In the genomic region with DNA sequence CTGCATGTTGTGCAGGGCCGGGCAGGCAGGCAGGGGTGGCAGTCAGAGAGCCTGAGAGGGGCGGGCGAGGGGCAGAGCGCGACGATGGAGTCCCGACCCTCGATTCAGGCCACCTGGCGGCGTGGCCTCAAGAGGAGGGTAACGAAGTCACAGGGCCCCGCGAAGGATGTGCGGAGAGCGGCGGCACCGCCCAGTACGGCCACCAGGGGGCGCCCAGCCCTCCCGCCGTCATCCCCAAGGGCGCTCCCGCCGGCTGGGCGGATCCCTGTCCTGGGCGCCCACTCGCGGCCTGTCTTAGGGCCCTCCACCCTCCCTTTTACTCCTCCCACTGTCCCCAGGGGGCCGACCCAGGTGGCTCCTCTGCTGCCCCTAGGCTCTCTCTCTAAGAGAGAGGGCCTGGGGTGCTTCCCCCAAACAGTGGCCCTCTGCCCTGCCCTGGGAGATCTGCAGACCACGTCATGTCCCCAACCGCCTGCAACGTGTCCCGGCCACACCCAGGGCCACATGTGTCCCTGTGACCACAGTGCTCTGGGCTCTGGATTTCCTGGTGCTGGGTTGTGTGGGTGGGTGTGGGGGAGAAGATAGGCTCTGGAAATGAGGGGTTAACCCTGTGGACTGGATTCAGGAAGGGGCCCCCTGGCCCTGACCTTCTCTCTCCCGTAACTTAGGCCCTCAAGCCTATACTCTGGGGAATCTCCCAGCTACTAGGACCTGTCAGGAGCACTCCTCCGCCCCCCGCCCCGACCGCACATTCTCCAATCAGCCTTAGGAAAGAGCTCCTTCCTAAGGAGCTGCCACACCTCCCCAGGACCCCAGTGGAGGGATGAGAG, we compare ENCODE assay signal across 9 cellular contexts. TPM values are rescaled to one million over a fixed set of nuclear protein-coding genes. Genes with fewer than 3 reads are reported as not detected.
DNase-seq lines count a peak whose midpoint lies in the region; ATAC-seq and TF ChIP-seq lines count a peak whose summit lies in the region.
"Had no signal": no experiment of that assay in that cellular context is flagged by ENCODE, and none has a peak within 500 bp of the region (broad histone marks: within the 10 kb centered on the region; RNA-seq: fewer than 3 reads in every experiment).

No MANE protein-coding gene starts in this region.

- H3K4me3 ChIP-seq in OCI-LY1 (ENCODE audit: low read depth, low read length, poor library complexity, severe bottlenecking): peak overlapping the region; percentile 44
- H3K4me3 ChIP-seq: SK-N-MC had no signal

- ATAC-seq in GM19328 (IDR thresholded peaks at IDR 0.05; ENCODE audit: unreplicated experiment): peak; percentile 77
- peak; percentile 47 for ATAC-seq in HG03469 (IDR thresholded peaks at IDR 0.05; ENCODE audit: unreplicated experiment)
- ATAC-seq in esophagus mucosa: peak; percentile 93
- peak; percentile 90 to 91 for ATAC-seq in naive thymus-derived CD8-positive, alpha-beta T cell
- peak; percentile 92 for ATAC-seq in stimulated activated effector memory CD8-positive, alpha-beta T cell treated with anti-CD3 and anti-CD28 coated beads, Interleukin-12 subunit alpha, Interleukin-12 subunit beta, amount 100 ng/mL, for 72 hours

- no peaks in the 10 kb centered on the region for H3K9me3 ChIP-seq in OCI-LY1 (ENCODE audit: low read length)

- H3K9me2 ChIP-seq in OCI-LY1 (ENCODE audit: low read depth, low read length): no peaks in the 10 kb centered on the region

- H3K36me3 ChIP-seq in OCI-LY1 (ENCODE audit: insufficient read depth, low read length): no peaks in the 10 kb centered on the region

- peaks cover 0 to 4% (median 0%) of the 10 kb centered on the region in 9 donors for H3K9me3 Mint-ChIP-seq in naive thymus-derived CD8-positive, alpha-beta T cell
- no peaks in the 10 kb centered on the region for H3K9me3 Mint-ChIP-seq in stimulated activated effector memory CD8-positive, alpha-beta T cell treated with anti-CD3 and anti-CD28 coated beads, Interleukin-12 subunit alpha, Interleukin-12 subunit beta, amount 100 ng/mL, for 72 hours

- H4K20me1 ChIP-seq in OCI-LY1 (ENCODE audit: insufficient read depth, low read length): no peaks in the 10 kb centered on the region

- DNase-seq in C1 segment of cervical spinal cord (lab: John Stamatoyannopoulos, UW) (peak in 12 of 14 donors; percentile 13 to 76 (median 42)), activated T-cell treated with anti-CD3 and anti-CD28 coated beads for 48 hours (ENCODE audit: low read depth) (peak; percentile 86)
- DNase-seq in naive thymus-derived CD8-positive, alpha-beta T cell: peak; percentile 71 to 87 (median 82)
- peak; percentile 85 to 93 for DNase-seq in stimulated activated effector memory CD8-positive, alpha-beta T cell treated with anti-CD3 and anti-CD28 coated beads, Interleukin-12 subunit alpha, Interleukin-12 subunit beta, amount 100 ng/mL, for 72 hours (ENCODE audit: low spot score in 2 of 2)

- H3F3A ChIP-seq in OCI-LY1 (ENCODE audit: insufficient read depth, low read length): no peaks in the 10 kb centered on the region

- H3K4me3 Mint-ChIP-seq in naive thymus-derived CD8-positive, alpha-beta T cell: peak overlapping the region; percentile 82 to 94 (median 90)
- peak overlapping the region; percentile 69 for H3K4me3 Mint-ChIP-seq in stimulated activated effector memory CD8-positive, alpha-beta T cell treated with anti-CD3 and anti-CD28 coated beads, Interleukin-12 subunit alpha, Interleukin-12 subunit beta, amount 100 ng/mL, for 72 hours

- peak overlapping the region; percentile 92 to 99 (median 97) for H3K27ac Mint-ChIP-seq in naive thymus-derived CD8-positive, alpha-beta T cell
- H3K27ac Mint-ChIP-seq in stimulated activated effector memory CD8-positive, alpha-beta T cell treated with anti-CD3 and anti-CD28 coated beads, Interleukin-12 subunit alpha, Interleukin-12 subunit beta, amount 100 ng/mL, for 72 hours: peak overlapping the region; percentile 89

- POLR2A ChIA-PET in naive thymus-derived CD8-positive, alpha-beta T cell (lab: Charles Lee): interaction anchor here (0.6 to 17.7 kb wide), 11 partner anchors 10 to 272 kb away, joined by 3 to 447 read pairs (median 4); a partner anchor contains a TSS

- H3K36me3 Mint-ChIP-seq in naive thymus-derived CD8-positive, alpha-beta T cell: peaks cover 0 to 10% (median 0%) of the 10 kb centered on the region in 3 donors
- no peaks in the 10 kb centered on the region for H3K36me3 Mint-ChIP-seq in stimulated activated effector memory CD8-positive, alpha-beta T cell treated with anti-CD3 and anti-CD28 coated beads, Interleukin-12 subunit alpha, Interleukin-12 subunit beta, amount 100 ng/mL, for 72 hours

- peak; percentile 93 for TF ChIP-seq CTCF in OCI-LY1 (IDR thresholded peaks at IDR 0.05; ENCODE audit: low read length)

- H3K79me2 ChIP-seq in OCI-LY1 (ENCODE audit: insufficient read depth, low read length): no peaks in the 10 kb centered on the region

- no peaks in the 10 kb centered on the region for H3K27me3 Mint-ChIP-seq in naive thymus-derived CD8-positive, alpha-beta T cell

- H3K4me2 ChIP-seq in OCI-LY1 (ENCODE audit: low read length): peak overlapping the region; percentile 64

- H3K9ac ChIP-seq in OCI-LY1 (ENCODE audit: low read length): peak overlapping the region; percentile 46; the same call in 1 of the 2 replicates

- H3K4me1 ChIP-seq in OCI-LY1 (ENCODE audit: insufficient read depth, low read length, severe bottlenecking): peaks cover 15% of the 10 kb centered on the region

- peaks cover 20 to 56% (median 44%) of the 10 kb centered on the region in 4 donors for H3K4me1 Mint-ChIP-seq in naive thymus-derived CD8-positive, alpha-beta T cell
- peaks cover 33% of the 10 kb centered on the region for H3K4me1 Mint-ChIP-seq in stimulated activated effector memory CD8-positive, alpha-beta T cell treated with anti-CD3 and anti-CD28 coated beads, Interleukin-12 subunit alpha, Interleukin-12 subunit beta, amount 100 ng/mL, for 72 hours

- no peak overlapping the region for H2AFZ ChIP-seq in OCI-LY1 (ENCODE audit: low read length)

- H3K27ac ChIP-seq in OCI-LY1 (ENCODE audit: low read depth, low read length, poor library complexity, severe bottlenecking): no peak overlapping the region
- H3K27ac ChIP-seq: SK-N-MC had no signal

- no peaks in the 10 kb centered on the region for H3K27me3 ChIP-seq in OCI-LY1 (ENCODE audit: insufficient read depth, low read length)

RNA-seq across cellular contexts. Expression of a gene that starts 5.9 kb away (rescaled TPM):
- total RNA-seq in esophagus mucosa: 0.68 TPM
- 100 to 1,000 TPM; 151 to 157 TPM for total RNA-seq in naive thymus-derived CD8-positive, alpha-beta T cell
- 10 to 100 TPM; 29.0 to 47.9 (median 40.4) TPM for polyA plus RNA-seq in naive thymus-derived CD8-positive, alpha-beta T cell

RNA-seq across cellular contexts. Expression of a gene that starts 13.1 kb away (rescaled TPM):
- total RNA-seq in esophagus mucosa: 0.08 TPM
- total RNA-seq in naive thymus-derived CD8-positive, alpha-beta T cell: 1 to 10 TPM; 2.9 to 3.1 TPM
- polyA plus RNA-seq in naive thymus-derived CD8-positive, alpha-beta T cell: 1 to 10 TPM in 2 of 3 donors, under 1 TPM in 1; 0.50 to 1.5 (median 1.1) TPM

RNA-seq across cellular contexts. Expression of a gene that starts 22.3 kb away (rescaled TPM):
- not detected for total RNA-seq in esophagus mucosa
- not detected for total RNA-seq in naive thymus-derived CD8-positive, alpha-beta T cell
- not detected for polyA plus RNA-seq in naive thymus-derived CD8-positive, alpha-beta T cell

RNA-seq across cellular contexts. Expression of a gene that starts 25.0 kb away (rescaled TPM):
- 17.5 TPM for total RNA-seq in esophagus mucosa
- total RNA-seq in naive thymus-derived CD8-positive, alpha-beta T cell: 10 to 100 TPM; 35.8 to 36.4 TPM
- 1 to 10 TPM; 3.0 to 5.6 (median 5.2) TPM for polyA plus RNA-seq in naive thymus-derived CD8-positive, alpha-beta T cell

RNA-seq across cellular contexts. Expression of a gene that starts 29.6 kb away (rescaled TPM):
- 12.1 TPM for total RNA-seq in esophagus mucosa
- total RNA-seq in naive thymus-derived CD8-positive, alpha-beta T cell: 10 to 100 TPM; 25.0 to 26.2 TPM
- polyA plus RNA-seq in naive thymus-derived CD8-positive, alpha-beta T cell: 10 to 100 TPM; 49.7 to 60.6 (median 53.9) TPM

Comparison
In these comparisons a context has a peak if more than half of its experiments do, and no peak if none do; other contexts are left out.
1. RNA of a gene that starts 5.9 kb away (total RNA-seq): 151 to 157 TPM in naive thymus-derived CD8-positive, alpha-beta T cell; 0.68 TPM in esophagus mucosa (single experiment); every median in the first group is over 10 times any median in the second.
2. Peak in every context shown above with its lines, with median percentiles within 50 percentile points of each other: DNase-seq and ATAC-seq.